11 cellular contexts compared by ENCODE assay signal in genomic region chr17:79779661-79780365, GRCh38. TPM values are rescaled to one million over a fixed set of nuclear protein-coding genes. Genes with fewer than 3 reads are reported as not detected.
DNase-seq lines count a peak whose midpoint lies in the region; ATAC-seq and TF ChIP-seq lines count a peak whose summit lies in the region.
"Had no signal": no experiment of that assay in that cellular context is flagged by ENCODE, and none has a peak within 500 bp of the region (broad histone marks: within the 10 kb centered on the region; RNA-seq: fewer than 3 reads in every experiment).

No MANE protein-coding gene starts in this region.

- peak overlapping the region in 3 of 4 donors; percentile 85 to 88 (median 86) for H3K4me3 Mint-ChIP-seq in CD4-positive, CD25-positive, alpha-beta regulatory T cell
- peak overlapping the region; percentile 91 to 97 for H3K4me3 Mint-ChIP-seq in H9
- H3K4me3 Mint-ChIP-seq in activated T-helper 1 cell treated with anti-CD3 and anti-CD28 coated beads, Interleukin-12 subunit alpha, Interleukin-12 subunit beta, Interleukin-2, Interleukin-4 antibody, amounts not matched to agents 30 ng/mL and 10 ng/mL and 1 ng/mL, durations not matched to agents 14 hours and 24 hours and 36 hours, result peak overlapping the region; percentile 84
- peak overlapping the region; percentile 25 to 96 (median 71) for H3K4me3 Mint-ChIP-seq in naive thymus-derived CD8-positive, alpha-beta T cell

- H3K4me1 ChIP-seq in CD4-positive, CD25-positive, alpha-beta regulatory T cell (ENCODE audit: control insufficient read depth, insufficient read depth, low read length, poor library complexity, severe bottlenecking), result peaks cover 22% of the 10 kb centered on the region
- H3K4me1 ChIP-seq in H9 (ENCODE audit: insufficient read depth, low read length), result peaks cover 3% of the 10 kb centered on the region; the same call in 1 of the 2 replicates
- H3K4me1 ChIP-seq in gastrocnemius medialis, result peaks cover 0 to 6% of the 10 kb centered on the region in 2 donors

- H3K23me2 ChIP-seq in H9 (ENCODE audit: insufficient read length, low read depth, low read length, poor library complexity, severe bottlenecking), result peaks cover 14% of the 10 kb centered on the region

- no peak overlapping the region for H4K91ac ChIP-seq in H9 (ENCODE audit: insufficient read length, low read depth, low read length)

- H3K79me2 ChIP-seq in H9 (ENCODE audit: insufficient read depth, low read length), result 0 out of 2 replicates have a peak, but pooled peaks cover 2% of the 10 kb centered on the region

- H3K4ac ChIP-seq in H9 (ENCODE audit: low read depth, low read length), result no peak overlapping the region

- no peaks in the 10 kb centered on the region for H3K9me3 ChIP-seq in CD4-positive, CD25-positive, alpha-beta regulatory T cell (ENCODE audit: control insufficient read depth in 2 of 2, low read length in 2 of 2)
- no peaks in the 10 kb centered on the region for H3K9me3 ChIP-seq in H9 (ENCODE audit: control insufficient read depth, low read depth, low read length)
- no peaks in the 10 kb centered on the region for H3K9me3 ChIP-seq in gastrocnemius medialis
- H3K9me3 ChIP-seq: mucosa of descending colon, spleen had no signal

- H3K27me3 ChIP-seq in CD4-positive, CD25-positive, alpha-beta regulatory T cell (ENCODE audit: control insufficient read depth, insufficient read depth, low read length), result peaks cover 35% of the 10 kb centered on the region
- H3K27me3 ChIP-seq in H9 (ENCODE audit: insufficient read depth, low read length) (no peaks in the 10 kb centered on the region), gastrocnemius medialis (peaks cover 62 to 76% (median 74%) of the 10 kb centered on the region in 3 donors)

- peaks cover 66% of the 10 kb centered on the region for H3K27me3 Mint-ChIP-seq in CD4-positive, CD25-positive, alpha-beta regulatory T cell
- H3K27me3 Mint-ChIP-seq in H9 (ENCODE audit: low read depth), result peaks cover 12% of the 10 kb centered on the region; the same call in 1 of the 2 replicates
- H3K27me3 Mint-ChIP-seq in activated T-helper 1 cell treated with anti-CD3 and anti-CD28 coated beads, Interleukin-12 subunit alpha, Interleukin-12 subunit beta, Interleukin-2, Interleukin-4 antibody, amounts not matched to agents 30 ng/mL and 10 ng/mL and 1 ng/mL, durations not matched to agents 14 hours and 24 hours and 36 hours (ENCODE audit: insufficient read depth), result peaks cover 48% of the 10 kb centered on the region
- peaks cover 24 to 70% (median 41%) of the 10 kb centered on the region in 5 donors for H3K27me3 Mint-ChIP-seq in naive thymus-derived CD8-positive, alpha-beta T cell

- ATAC-seq in CD4-positive, CD25-positive, alpha-beta regulatory T cell (ENCODE audit: low read depth in 2 of 2), result no peak
- ATAC-seq in naive thymus-derived CD8-positive, alpha-beta T cell, result no peak
- ATAC-seq in gastrocnemius medialis (no peak), HG02840 (IDR thresholded peaks at IDR 0.05; ENCODE audit: low FRiP score, unreplicated experiment) (no peak)

- no peak overlapping the region for H3K56ac ChIP-seq in H9 (ENCODE audit: insufficient read length, low read depth, low read length)

- intact Hi-C loops in activated T-helper 1 cell treated with anti-CD3 and anti-CD28 coated beads, Interleukin-12 subunit alpha, Interleukin-12 subunit beta, Interleukin-2, Interleukin-4 antibody, amounts not matched to agents 30 ng/mL and 10 ng/mL and 1 ng/mL, durations not matched to agents 14 hours and 24 hours and 36 hours (cut with micrococcal nuclease), result loop anchor here (2.0 to 10.0 kb wide), 2 partner anchors 17 to 365 kb away; partner anchors contain the start of genes CBX8 and EIF4A3
- intact Hi-C loops in gastrocnemius medialis (cut with DNase I; ENCODE audit: low total_unique reads), result no loop called here

- peaks cover 0 to 34% (median 13%) of the 10 kb centered on the region in 4 donors for H3K4me1 Mint-ChIP-seq in CD4-positive, CD25-positive, alpha-beta regulatory T cell
- peaks cover 38 to 42% of the 10 kb centered on the region in 2 experiments for H3K4me1 Mint-ChIP-seq in H9
- H3K4me1 Mint-ChIP-seq in activated T-helper 1 cell treated with anti-CD3 and anti-CD28 coated beads, Interleukin-12 subunit alpha, Interleukin-12 subunit beta, Interleukin-2, Interleukin-4 antibody, amounts not matched to agents 30 ng/mL and 10 ng/mL and 1 ng/mL, durations not matched to agents 14 hours and 24 hours and 36 hours (ENCODE audit: low read depth), result peaks cover 12% of the 10 kb centered on the region
- H3K4me1 Mint-ChIP-seq in naive thymus-derived CD8-positive, alpha-beta T cell, result peaks cover 34 to 53% (median 44%) of the 10 kb centered on the region in 4 donors

- WGBS in H9 (ENCODE audit: extremely low coverage, insufficient read length, low lambda C conversion rate), result no CpG with 5 or more reads among the region's 10 CpGs

- no peak overlapping the region for H2BK20ac ChIP-seq in H9 (ENCODE audit: low read depth, low read length, poor library complexity, severe bottlenecking)

- no peak overlapping the region for H3K18ac ChIP-seq in H9 (ENCODE audit: insufficient read length, low read depth, low read length)

- H3K4me2 ChIP-seq in H9 (ENCODE audit: insufficient read depth, insufficient read length, low read length), result peak overlapping the region; percentile 56

- H2BK12ac ChIP-seq in H9 (ENCODE audit: insufficient read length, low read depth, low read length), result no peak overlapping the region

- H2BK5ac ChIP-seq in H9 (ENCODE audit: insufficient read length, low read length), result no peak overlapping the region

- H3K9ac ChIP-seq in H9 (ENCODE audit: extremely low read depth, insufficient read length, low read length), result no peak overlapping the region

- H4K8ac ChIP-seq in H9 (replicated peaks; ENCODE audit: insufficient read length, low read depth, low read length), result no peak overlapping the region

- H2AK5ac ChIP-seq in H9 (ENCODE audit: insufficient read length, low read length), result no peak overlapping the region

- no peak for TF ChIP-seq POLR2A in gastrocnemius medialis (IDR thresholded peaks at IDR 0.05)

- no peak overlapping the region for H2AFZ ChIP-seq in H9 (ENCODE audit: low read length)

- H4K5ac ChIP-seq in H9 (ENCODE audit: insufficient read length, low read depth, low read length), result no peak overlapping the region

- POLR2A ChIA-PET in naive thymus-derived CD8-positive, alpha-beta T cell (lab: Charles Lee), result interaction anchor here (1.9 to 2.1 kb wide), 2 partner anchors 17 to 60 kb away, joined by 9 to 15 read pairs; partner anchors contain the start of genes CBX4 and CBX8

- H2BK15ac ChIP-seq in H9 (ENCODE audit: low read depth, low read length), result no peak overlapping the region

- DNase-seq in CD4-positive, CD25-positive, alpha-beta regulatory T cell, result no peak
- DNase-seq in H9 (no peak), NCI-H510A (lab: John Stamatoyannopoulos, UW) (no peak), gastrocnemius medialis (no peak)
- no peak for DNase-seq in activated T-helper 1 cell treated with anti-CD3 and anti-CD28 coated beads, Interleukin-12 subunit alpha, Interleukin-12 subunit beta, Interleukin-2, Interleukin-4 antibody, amounts not matched to agents 30 ng/mL and 10 ng/mL and 1 ng/mL, durations not matched to agents 14 hours and 24 hours and 36 hours (ENCODE audit: low spot score)
- DNase-seq in naive thymus-derived CD8-positive, alpha-beta T cell, result no peak
- DNase-seq: mucosa of descending colon, NCI-H1092, NCI-H82 had no signal

- peaks cover 0 to 2% (median 0%) of the 10 kb centered on the region in 7 donors for H3K9me3 Mint-ChIP-seq in CD4-positive, CD25-positive, alpha-beta regulatory T cell
- no peaks in the 10 kb centered on the region for H3K9me3 Mint-ChIP-seq in H9
- H3K9me3 Mint-ChIP-seq in activated T-helper 1 cell treated with anti-CD3 and anti-CD28 coated beads, Interleukin-12 subunit alpha, Interleukin-12 subunit beta, Interleukin-2, Interleukin-4 antibody, amounts not matched to agents 30 ng/mL and 10 ng/mL and 1 ng/mL, durations not matched to agents 14 hours and 24 hours and 36 hours, result no peaks in the 10 kb centered on the region
- H3K9me3 Mint-ChIP-seq in naive thymus-derived CD8-positive, alpha-beta T cell, result peaks cover 0 to 1% (median 0%) of the 10 kb centered on the region in 9 donors

- no peak overlapping the region for H3K4me3 ChIP-seq in CD4-positive, CD25-positive, alpha-beta regulatory T cell (ENCODE audit: low read depth, low read length)
- H3K4me3 ChIP-seq in gastrocnemius medialis, result no peak overlapping the region
- H3K4me3 ChIP-seq: mucosa of descending colon had no signal

- in situ Hi-C loops in gastrocnemius medialis (cut with MboI; ENCODE audit: low sequenced_read_pairs in 4 of 4), result no loop called here

- H3K14ac ChIP-seq in H9 (ENCODE audit: insufficient read depth, low read length), result no peak overlapping the region

- no peaks in the 10 kb centered on the region for H3K36me3 Mint-ChIP-seq in CD4-positive, CD25-positive, alpha-beta regulatory T cell
- peaks cover 40 to 55% (median 48%) of the 10 kb centered on the region in 3 experiments for H3K36me3 Mint-ChIP-seq in H9 (ENCODE audit: insufficient read depth in 1 of 3, low read depth in 3 of 3)
- peaks cover 5% of the 10 kb centered on the region for H3K36me3 Mint-ChIP-seq in activated T-helper 1 cell treated with anti-CD3 and anti-CD28 coated beads, Interleukin-12 subunit alpha, Interleukin-12 subunit beta, Interleukin-2, Interleukin-4 antibody, amounts not matched to agents 30 ng/mL and 10 ng/mL and 1 ng/mL, durations not matched to agents 14 hours and 24 hours and 36 hours (ENCODE audit: low read depth)
- H3K36me3 Mint-ChIP-seq in naive thymus-derived CD8-positive, alpha-beta T cell, result no peaks in the 10 kb centered on the region

- H3K79me1 ChIP-seq in H9 (ENCODE audit: insufficient read depth, low read depth, low read length, poor library complexity, severe bottlenecking), result peaks cover 3% of the 10 kb centered on the region

- no peak overlapping the region for H3K27ac ChIP-seq in CD4-positive, CD25-positive, alpha-beta regulatory T cell (ENCODE audit: insufficient read depth, low read length, poor library complexity, severe bottlenecking)
- H3K27ac ChIP-seq in H9 (ENCODE audit: insufficient read length, low read depth, low read length) (no peak overlapping the region), gastrocnemius medialis (no peak overlapping the region)
- H3K27ac ChIP-seq: spleen had no signal

- H4K20me1 ChIP-seq in H9 (ENCODE audit: control insufficient read depth, insufficient read depth, insufficient read length), result no peaks in the 10 kb centered on the region

- H3T11ph ChIP-seq in H9 (ENCODE audit: low read length), result no peak overlapping the region

- no peak overlapping the region for H3K27ac Mint-ChIP-seq in CD4-positive, CD25-positive, alpha-beta regulatory T cell
- H3K27ac Mint-ChIP-seq in H9, result no peak overlapping the region
- H3K27ac Mint-ChIP-seq in activated T-helper 1 cell treated with anti-CD3 and anti-CD28 coated beads, Interleukin-12 subunit alpha, Interleukin-12 subunit beta, Interleukin-2, Interleukin-4 antibody, amounts not matched to agents 30 ng/mL and 10 ng/mL and 1 ng/mL, durations not matched to agents 14 hours and 24 hours and 36 hours, result peak overlapping the region; percentile 40
- H3K27ac Mint-ChIP-seq in naive thymus-derived CD8-positive, alpha-beta T cell, result peak overlapping the region in 1 of 10 donors; percentile 35

- no peak overlapping the region for H2BK120ac ChIP-seq in H9 (ENCODE audit: low read depth, low read length, poor library complexity, severe bottlenecking)

- no peaks in the 10 kb centered on the region for H3K36me3 ChIP-seq in CD4-positive, CD25-positive, alpha-beta regulatory T cell (ENCODE audit: control insufficient read depth, insufficient read depth, low read length)
- H3K36me3 ChIP-seq in gastrocnemius medialis, result no peaks in the 10 kb centered on the region

- H3K23ac ChIP-seq in H9 (ENCODE audit: insufficient read length, low read depth, low read length), result no peak overlapping the region

- TF ChIP-seq CTCF in H9 (conservative IDR thresholded peaks at IDR 0.05) (no peak), gastrocnemius medialis (IDR thresholded peaks at IDR 0.05 in 4 of 5, conservative IDR thresholded peaks at IDR 0.05 in 1 of 5) (no peak)

RNA-seq across cellular contexts. Expression of gene CBX2, which starts 1.9 kb away (rescaled TPM):
- total RNA-seq in CD4-positive, CD25-positive, alpha-beta regulatory T cell, result 0.81 TPM
- under 1 TPM in 2 of 4 donors, not detected in 2; 0.11 to 0.17 TPM for polyA plus RNA-seq in CD4-positive, CD25-positive, alpha-beta regulatory T cell
- total RNA-seq in H9 (2021) (77.4 and 79.4 TPM in 2 replicates), gastrocnemius medialis (1 to 10 TPM in 1 of 4 donors, under 1 TPM in 2, not detected in 1; 0.13 to 1.1 (median 0.42) TPM)
- total RNA-seq in activated T-helper 1 cell treated with anti-CD3 and anti-CD28 coated beads, Interleukin-12 subunit alpha, Interleukin-12 subunit beta, Interleukin-2, Interleukin-4 antibody, amounts not matched to agents 30 ng/mL and 10 ng/mL and 1 ng/mL, durations not matched to agents 14 hours and 24 hours and 36 hours, result 4.7 and 5.1 TPM in 2 replicates
- total RNA-seq in naive thymus-derived CD8-positive, alpha-beta T cell, result 1 to 10 TPM; 1.2 to 1.6 TPM
- polyA plus RNA-seq in naive thymus-derived CD8-positive, alpha-beta T cell, result under 1 TPM; 0.16 to 0.60 (median 0.46) TPM

RNA-seq across cellular contexts. Expression of gene CBX8, which starts 17.1 kb away (rescaled TPM):
- 3.4 TPM for total RNA-seq in CD4-positive, CD25-positive, alpha-beta regulatory T cell
- polyA plus RNA-seq in CD4-positive, CD25-positive, alpha-beta regulatory T cell, result 1 to 10 TPM in 2 of 4 donors, under 1 TPM in 2; 0.30 to 1.7 (median 0.87) TPM
- 1.2 and 2.9 TPM in 2 replicates for total RNA-seq in H9 (2021)
- total RNA-seq in activated T-helper 1 cell treated with anti-CD3 and anti-CD28 coated beads, Interleukin-12 subunit alpha, Interleukin-12 subunit beta, Interleukin-2, Interleukin-4 antibody, amounts not matched to agents 30 ng/mL and 10 ng/mL and 1 ng/mL, durations not matched to agents 14 hours and 24 hours and 36 hours, result 6.2 and 6.6 TPM in 2 replicates
- 1 to 10 TPM; 2.0 to 2.4 TPM for total RNA-seq in naive thymus-derived CD8-positive, alpha-beta T cell
- 1 to 10 TPM in 1 of 3 donors, under 1 TPM in 2; 0.13 to 1.4 (median 0.77) TPM for polyA plus RNA-seq in naive thymus-derived CD8-positive, alpha-beta T cell
- total RNA-seq in gastrocnemius medialis, result under 1 TPM in 3 of 4 donors, not detected in 1; 0.18 to 0.94 (median 0.49) TPM

RNA-seq across cellular contexts. Expression of gene ENPP7, which starts 49.1 kb away (rescaled TPM):
- not detected for total RNA-seq in CD4-positive, CD25-positive, alpha-beta regulatory T cell
- under 1 TPM in 1 of 4 donors, not detected in 3; 0.08 TPM for polyA plus RNA-seq in CD4-positive, CD25-positive, alpha-beta regulatory T cell
- total RNA-seq in H9 (2021), result not detected in 2 replicates
- 0.10 and 0.16 TPM in 2 replicates for total RNA-seq in activated T-helper 1 cell treated with anti-CD3 and anti-CD28 coated beads, Interleukin-12 subunit alpha, Interleukin-12 subunit beta, Interleukin-2, Interleukin-4 antibody, amounts not matched to agents 30 ng/mL and 10 ng/mL and 1 ng/mL, durations not matched to agents 14 hours and 24 hours and 36 hours
- under 1 TPM in 1 of 2 experiments, not detected in 1; 0.29 TPM for total RNA-seq in naive thymus-derived CD8-positive, alpha-beta T cell
- polyA plus RNA-seq in naive thymus-derived CD8-positive, alpha-beta T cell, result not detected
- total RNA-seq in gastrocnemius medialis, result not detected
- total RNA-seq: mucosa of descending colon had no signal

RNA-seq across cellular contexts. Expression of gene CBX4, which starts 59.4 kb away (rescaled TPM):
- 137 TPM for total RNA-seq in CD4-positive, CD25-positive, alpha-beta regulatory T cell
- 10 to 100 TPM in 1 of 4 donors, 1 to 10 TPM in 3; 2.9 to 10.0 (median 4.6) TPM for polyA plus RNA-seq in CD4-positive, CD25-positive, alpha-beta regulatory T cell
- total RNA-seq in H9 (2021) (5.1 and 6.2 TPM in 2 replicates), gastrocnemius medialis (1 to 10 TPM; 3.0 to 9.0 (median 5.3) TPM)
- total RNA-seq in activated T-helper 1 cell treated with anti-CD3 and anti-CD28 coated beads, Interleukin-12 subunit alpha, Interleukin-12 subunit beta, Interleukin-2, Interleukin-4 antibody, amounts not matched to agents 30 ng/mL and 10 ng/mL and 1 ng/mL, durations not matched to agents 14 hours and 24 hours and 36 hours, result 22.4 and 23.8 TPM in 2 replicates
- total RNA-seq in naive thymus-derived CD8-positive, alpha-beta T cell, result 10 to 100 TPM; 78.6 to 80.7 TPM
- 10 to 100 TPM in 1 of 3 donors, 1 to 10 TPM in 2; 4.3 to 16.0 (median 9.3) TPM for polyA plus RNA-seq in naive thymus-derived CD8-positive, alpha-beta T cell

Comparison
In these comparisons a context has a peak if more than half of its experiments do, and no peak if none do; other contexts are left out.
1. RNA of gene CBX2, which starts 1.9 kb away (total RNA-seq): 77.4 to 79.4 TPM in H9; 4.7 to 5.1 TPM in activated T-helper 1 cell treated with anti-CD3 and anti-CD28 coated beads, Interleukin-12 subunit alpha, Interleukin-12 subunit beta, Interleukin-2, Interleukin-4 antibody, amounts not matched to agents 30 ng/mL and 10 ng/mL and 1 ng/mL, durations not matched to agents 14 hours and 24 hours and 36 hours, 1.2 to 1.6 TPM in naive thymus-derived CD8-positive, alpha-beta T cell, 0.81 TPM in CD4-positive, CD25-positive, alpha-beta regulatory T cell (single experiment) and 0.13 to 1.1 TPM in gastrocnemius medialis; every median in the first group is over 10 times any median in the second.
2. Peak in every context shown above with its lines, with median percentiles within 50 percentile points of each other: H3K4me3 Mint-ChIP-seq.